1 cellular context compared by ENCODE assay signal in the genomic region with DNA sequence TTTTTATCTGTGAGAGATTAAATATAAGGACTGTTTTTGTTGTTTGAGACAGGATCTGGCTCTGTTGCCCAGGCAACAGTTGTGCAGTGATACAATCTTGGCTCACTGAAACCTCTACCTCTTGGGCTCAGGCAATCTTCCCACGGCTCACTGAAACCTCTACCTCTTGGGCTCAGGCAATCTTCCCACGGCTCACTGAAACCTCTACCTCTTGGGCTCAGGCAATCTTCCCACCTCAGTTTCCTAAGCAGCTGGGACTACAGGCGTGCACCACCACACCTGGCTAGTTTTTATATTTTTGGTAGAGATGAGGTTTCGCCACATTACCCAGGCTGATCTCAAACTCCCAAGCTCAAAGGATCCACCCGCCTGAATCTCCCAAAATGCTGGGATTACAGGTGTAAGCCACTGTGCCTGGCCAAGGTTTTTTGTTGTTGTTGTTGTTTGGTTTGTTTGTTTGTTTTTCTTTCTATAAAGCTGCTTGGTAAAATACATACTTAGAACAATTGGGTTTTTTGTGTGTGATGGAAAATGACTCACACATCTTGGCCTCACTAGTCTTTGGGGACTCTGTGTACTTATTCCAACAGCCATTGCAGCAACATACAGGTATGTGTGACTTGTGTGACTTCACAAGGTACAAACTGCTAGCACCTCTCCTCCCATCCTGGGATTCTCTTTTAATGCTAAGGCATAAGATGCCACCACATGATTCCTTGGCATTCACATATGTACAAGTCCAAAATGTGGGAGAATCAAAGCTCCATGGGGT.
TF ChIP-seq lines count a peak whose summit lies in the region.

No MANE protein-coding gene starts in this region.

TF ChIP-seq in GM12878, 131 proteins besides CTCF, POLR2A, EP300 and RAD21 (continued from another document and continues in another):
- TF ChIP-seq SMC3 (IDR thresholded peaks at IDR 0.05; ENCODE audit: borderline replicate concordance, low read length), result no peak
- TF ChIP-seq, protein P1, sequence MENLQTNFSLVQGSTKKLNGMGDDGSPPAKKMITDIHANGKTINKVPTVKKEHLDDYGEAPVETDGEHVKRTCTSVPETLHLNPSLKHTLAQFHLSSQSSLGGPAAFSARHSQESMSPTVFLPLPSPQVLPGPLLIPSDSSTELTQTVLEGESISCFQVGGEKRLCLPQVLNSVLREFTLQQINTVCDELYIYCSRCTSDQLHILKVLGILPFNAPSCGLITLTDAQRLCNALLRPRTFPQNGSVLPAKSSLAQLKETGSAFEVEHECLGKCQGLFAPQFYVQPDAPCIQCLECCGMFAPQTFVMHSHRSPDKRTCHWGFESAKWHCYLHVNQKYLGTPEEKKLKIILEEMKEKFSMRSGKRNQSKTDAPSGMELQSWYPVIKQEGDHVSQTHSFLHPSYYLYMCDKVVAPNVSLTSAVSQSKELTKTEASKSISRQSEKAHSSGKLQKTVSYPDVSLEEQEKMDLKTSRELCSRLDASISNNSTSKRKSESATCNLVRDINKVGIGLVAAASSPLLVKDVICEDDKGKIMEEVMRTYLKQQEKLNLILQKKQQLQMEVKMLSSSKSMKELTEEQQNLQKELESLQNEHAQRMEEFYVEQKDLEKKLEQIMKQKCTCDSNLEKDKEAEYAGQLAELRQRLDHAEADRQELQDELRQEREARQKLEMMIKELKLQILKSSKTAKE (IDR thresholded peaks at IDR 0.05; ENCODE audit: low read depth, poor library complexity, severe bottlenecking), result peak; percentile 37
- TF ChIP-seq WRNIP1 (IDR thresholded peaks at IDR 0.05; ENCODE audit: borderline replicate concordance, low read depth, low read length), result no peak
- TF ChIP-seq GABPA (IDR thresholded peaks at IDR 0.05; ENCODE audit: low read depth), result no peak
- TF ChIP-seq POU2F2 (IDR thresholded peaks at IDR 0.05; ENCODE audit: borderline replicate concordance, low read depth, low read length), result peak; percentile 38; the same call in 1 of the 3 replicates
- no peak for TF ChIP-seq SUPT20H (IDR thresholded peaks at IDR 0.05; ENCODE audit: borderline replicate concordance, control insufficient read depth, low read depth, low read length)
- TF ChIP-seq, protein P2, sequence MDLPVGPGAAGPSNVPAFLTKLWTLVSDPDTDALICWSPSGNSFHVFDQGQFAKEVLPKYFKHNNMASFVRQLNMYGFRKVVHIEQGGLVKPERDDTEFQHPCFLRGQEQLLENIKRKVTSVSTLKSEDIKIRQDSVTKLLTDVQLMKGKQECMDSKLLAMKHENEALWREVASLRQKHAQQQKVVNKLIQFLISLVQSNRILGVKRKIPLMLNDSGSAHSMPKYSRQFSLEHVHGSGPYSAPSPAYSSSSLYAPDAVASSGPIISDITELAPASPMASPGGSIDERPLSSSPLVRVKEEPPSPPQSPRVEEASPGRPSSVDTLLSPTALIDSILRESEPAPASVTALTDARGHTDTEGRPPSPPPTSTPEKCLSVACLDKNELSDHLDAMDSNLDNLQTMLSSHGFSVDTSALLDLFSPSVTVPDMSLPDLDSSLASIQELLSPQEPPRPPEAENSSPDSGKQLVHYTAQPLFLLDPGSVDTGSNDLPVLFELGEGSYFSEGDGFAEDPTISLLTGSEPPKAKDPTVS (IDR thresholded peaks at IDR 0.05; ENCODE audit: low read depth, low read length), result no peak
- TF ChIP-seq RUNX3 (IDR thresholded peaks at IDR 0.05; ENCODE audit: low read length), result peak; percentile 74
- 0 out of 2 replicates have a peak, but pooled peaks have one; percentile 24 for TF ChIP-seq IRF4 (IDR thresholded peaks at IDR 0.05; ENCODE audit: low read depth, low read length)
- no peak for TF ChIP-seq FOS (IDR thresholded peaks at IDR 0.05; ENCODE audit: borderline replicate concordance, extremely low read depth, insufficient read length)
- TF ChIP-seq HDAC2 (IDR thresholded peaks at IDR 0.05), result no peak; the same call in 1 of the 2 replicates
- TF ChIP-seq IKZF2 (IDR thresholded peaks at IDR 0.05), result peak; percentile 72 to 86
- peak; percentile 88 for TF ChIP-seq TCF12 (IDR thresholded peaks at IDR 0.05; ENCODE audit: low read depth, low read length)
- 0 out of 2 replicates have a peak, but pooled peaks have one; percentile 46 for TF ChIP-seq NBN (IDR thresholded peaks at IDR 0.05)
- no peak for TF ChIP-seq ZBTB33 (IDR thresholded peaks at IDR 0.05)
- TF ChIP-seq ATF7 (IDR thresholded peaks at IDR 0.05; ENCODE audit: low read depth), result 0 out of 2 replicates have a peak, but pooled peaks have one; percentile 23
- TF ChIP-seq TCF7 (IDR thresholded peaks at IDR 0.05; ENCODE audit: borderline replicate concordance), result no peak
- no peak for TF ChIP-seq CEBPB (IDR thresholded peaks at IDR 0.05; ENCODE audit: borderline replicate concordance in 1 of 2, low read depth in 2 of 2, low read length in 2 of 2)
- TF ChIP-seq KLF5 (IDR thresholded peaks at IDR 0.05; ENCODE audit: partially characterized antibody), result no peak
- no peak for TF ChIP-seq SRF (IDR thresholded peaks at IDR 0.05; ENCODE audit: low read depth in 2 of 2, low read length in 2 of 2)
- peak; percentile 59; the same call in 1 of the 2 replicates for TF ChIP-seq TCF3 (IDR thresholded peaks at IDR 0.05; ENCODE audit: borderline replicate concordance, insufficient read depth, low read depth, low read length)
- no peak for TF ChIP-seq NR2C2 (IDR thresholded peaks at IDR 0.05; ENCODE audit: borderline replicate concordance, control insufficient read depth, insufficient read length, low read depth)
- TF ChIP-seq ZZZ3 (IDR thresholded peaks at IDR 0.05; ENCODE audit: control insufficient read depth, insufficient read length, low read depth), result no peak
- TF ChIP-seq BMI1 (IDR thresholded peaks at IDR 0.05; ENCODE audit: borderline replicate concordance), result peak; percentile 87
- TF ChIP-seq KAT2A (conservative IDR thresholded peaks at IDR 0.05; ENCODE audit: control insufficient read depth, low read depth, low read length), result no peak
- TF ChIP-seq MAX (IDR thresholded peaks at IDR 0.05; ENCODE audit: low read depth, low read length), result no peak
- no peak for TF ChIP-seq RB1 (IDR thresholded peaks at IDR 0.05; ENCODE audit: borderline replicate concordance)
- no peak for TF ChIP-seq LARP7 (IDR thresholded peaks at IDR 0.05)
- no peak for TF ChIP-seq ASH2L (IDR thresholded peaks at IDR 0.05; ENCODE audit: borderline replicate concordance, low read depth)
- TF ChIP-seq PAX8 (IDR thresholded peaks at IDR 0.05), result no peak
- TF ChIP-seq ZNF687 (IDR thresholded peaks at IDR 0.05), result no peak
- no peak for TF ChIP-seq ZNF207 (IDR thresholded peaks at IDR 0.05; ENCODE audit: borderline replicate concordance)
- TF ChIP-seq MTA2 (IDR thresholded peaks at IDR 0.05; ENCODE audit: low read depth), result no peak
- TF ChIP-seq POLR2AphosphoS5 (IDR thresholded peaks at IDR 0.05; ENCODE audit: low read length), result no peak
- TF ChIP-seq ESRRA (IDR thresholded peaks at IDR 0.05; ENCODE audit: low read length), result no peak
- no peak for TF ChIP-seq ATF3 (IDR thresholded peaks at IDR 0.05; ENCODE audit: borderline replicate concordance, extremely low read depth, low read depth, low read length)
- no peak for TF ChIP-seq NFXL1 (IDR thresholded peaks at IDR 0.05; ENCODE audit: borderline replicate concordance)
- TF ChIP-seq HDGF (IDR thresholded peaks at IDR 0.05), result 0 out of 2 replicates have a peak, but pooled peaks have one; percentile 22
- TF ChIP-seq DPF2 (IDR thresholded peaks at IDR 0.05), result no peak
- no peak for TF ChIP-seq PML (IDR thresholded peaks at IDR 0.05; ENCODE audit: low read length)
- TF ChIP-seq, protein P3, sequence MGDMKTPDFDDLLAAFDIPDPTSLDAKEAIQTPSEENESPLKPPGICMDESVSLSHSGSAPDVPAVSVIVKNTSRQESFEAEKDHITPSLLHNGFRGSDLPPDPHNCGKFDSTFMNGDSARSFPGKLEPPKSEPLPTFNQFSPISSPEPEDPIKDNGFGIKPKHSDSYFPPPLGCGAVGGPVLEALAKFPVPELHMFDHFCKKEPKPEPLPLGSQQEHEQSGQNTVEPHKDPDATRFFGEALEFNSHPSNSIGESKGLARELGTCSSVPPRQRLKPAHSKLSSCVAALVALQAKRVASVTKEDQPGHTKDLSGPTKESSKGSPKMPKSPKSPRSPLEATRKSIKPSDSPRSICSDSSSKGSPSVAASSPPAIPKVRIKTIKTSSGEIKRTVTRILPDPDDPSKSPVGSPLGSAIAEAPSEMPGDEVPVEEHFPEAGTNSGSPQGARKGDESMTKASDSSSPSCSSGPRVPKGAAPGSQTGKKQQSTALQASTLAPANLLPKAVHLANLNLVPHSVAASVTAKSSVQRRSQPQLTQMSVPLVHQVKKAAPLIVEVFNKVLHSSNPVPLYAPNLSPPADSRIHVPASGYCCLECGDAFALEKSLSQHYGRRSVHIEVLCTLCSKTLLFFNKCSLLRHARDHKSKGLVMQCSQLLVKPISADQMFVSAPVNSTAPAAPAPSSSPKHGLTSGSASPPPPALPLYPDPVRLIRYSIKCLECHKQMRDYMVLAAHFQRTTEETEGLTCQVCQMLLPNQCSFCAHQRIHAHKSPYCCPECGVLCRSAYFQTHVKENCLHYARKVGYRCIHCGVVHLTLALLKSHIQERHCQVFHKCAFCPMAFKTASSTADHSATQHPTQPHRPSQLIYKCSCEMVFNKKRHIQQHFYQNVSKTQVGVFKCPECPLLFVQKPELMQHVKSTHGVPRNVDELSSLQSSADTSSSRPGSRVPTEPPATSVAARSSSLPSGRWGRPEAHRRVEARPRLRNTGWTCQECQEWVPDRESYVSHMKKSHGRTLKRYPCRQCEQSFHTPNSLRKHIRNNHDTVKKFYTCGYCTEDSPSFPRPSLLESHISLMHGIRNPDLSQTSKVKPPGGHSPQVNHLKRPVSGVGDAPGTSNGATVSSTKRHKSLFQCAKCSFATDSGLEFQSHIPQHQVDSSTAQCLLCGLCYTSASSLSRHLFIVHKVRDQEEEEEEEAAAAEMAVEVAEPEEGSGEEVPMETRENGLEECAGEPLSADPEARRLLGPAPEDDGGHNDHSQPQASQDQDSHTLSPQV (IDR thresholded peaks at IDR 0.05), result no peak
- no peak for TF ChIP-seq POLR2AphosphoS2 (IDR thresholded peaks at IDR 0.05; ENCODE audit: low read depth, low read length)
- TF ChIP-seq MLLT1 (IDR thresholded peaks at IDR 0.05), result peak; percentile 62; the same call in 1 of the 2 replicates
- TF ChIP-seq CREM (IDR thresholded peaks at IDR 0.05; ENCODE audit: low read depth), result no peak
- no peak for TF ChIP-seq RELA (IDR thresholded peaks at IDR 0.05; ENCODE audit: borderline replicate concordance, partially characterized antibody)
